9 cellular contexts compared by ENCODE assay signal in genomic region chr6:129893513-129894098, GRCh38. TPM values are rescaled to one million over a fixed set of nuclear protein-coding genes. Genes with fewer than 3 reads are reported as not detected.
DNase-seq lines count a peak whose midpoint lies in the region; ATAC-seq and TF ChIP-seq lines count a peak whose summit lies in the region.
"Had no signal": no experiment of that assay in that cellular context is flagged by ENCODE, and none has a peak within 500 bp of the region (broad histone marks: within the 10 kb centered on the region; RNA-seq: fewer than 3 reads in every experiment).

No MANE protein-coding gene starts in this region.

- H3K4me1 ChIP-seq in GM23248 (ENCODE audit: insufficient read depth) = peaks cover 22% of the 10 kb centered on the region
- no peaks in the 10 kb centered on the region for H3K4me1 ChIP-seq in effector memory CD4-positive, alpha-beta T cell (ENCODE audit: control insufficient read depth, insufficient read depth, low read length, poor library complexity, severe bottlenecking)

- H3K4me3 ChIP-seq in AG10803 (ENCODE audit: low read length) (no peak overlapping the region), GM23248 (no peak overlapping the region)
- H3K4me3 ChIP-seq in effector memory CD4-positive, alpha-beta T cell (ENCODE audit: insufficient read depth, low read depth, low read length, poor library complexity, severe bottlenecking) = no peak overlapping the region

- H3K79me2 ChIP-seq in GM23248 (ENCODE audit: insufficient read depth) = no peaks in the 10 kb centered on the region

- intact Hi-C loops in sciatic nerve (cut with DNase I) = no loop called here
- intact Hi-C loops in activated T-helper 2 cell treated with anti-CD3 and anti-CD28 coated beads, Interferon-gamma antibody, Interleukin-2, Interleukin-4, amounts not matched to agents 10 μg/mL and 5 μg/mL and 100 μg/mL, durations not matched to agents 14 hours and 24 hours and 36 hours (cut with micrococcal nuclease) = loop anchor here (2.0 kb wide), 1 partner anchor 127 kb away; no protein-coding TSS in a partner anchor

- H2AFZ ChIP-seq in GM23248 = no peak overlapping the region

- H3K4me3 Mint-ChIP-seq in T-helper 17 cell = no peak overlapping the region
- no peak overlapping the region for H3K4me3 Mint-ChIP-seq in activated T-helper 2 cell treated with anti-CD3 and anti-CD28 coated beads, Interferon-gamma antibody, Interleukin-2, Interleukin-4, amounts not matched to agents 10 μg/mL and 5 μg/mL and 100 μg/mL, durations not matched to agents 14 hours and 24 hours and 36 hours (ENCODE audit: low read depth)

- ATAC-seq in T-helper 17 cell = peak; percentile 37
- ATAC-seq in sciatic nerve = no peak

- no peak overlapping the region for H3K4me2 ChIP-seq in GM23248 (ENCODE audit: unreplicated experiment)

- H3K9me2 ChIP-seq in GM23248 (ENCODE audit: insufficient read depth) = no peaks in the 10 kb centered on the region

- peaks cover 10% of the 10 kb centered on the region for H3F3A ChIP-seq in GM23248 (ENCODE audit: insufficient read depth)

- H3K9ac ChIP-seq in GM23248 = no peak overlapping the region

- TF ChIP-seq CTCF in AG10803 (conservative IDR thresholded peaks at IDR 0.05; ENCODE audit: low read length) = peak; percentile 59

- peaks cover 6% of the 10 kb centered on the region for H3K27me3 Mint-ChIP-seq in T-helper 17 cell
- H3K27me3 Mint-ChIP-seq in activated T-helper 2 cell treated with anti-CD3 and anti-CD28 coated beads, Interferon-gamma antibody, Interleukin-2, Interleukin-4, amounts not matched to agents 10 μg/mL and 5 μg/mL and 100 μg/mL, durations not matched to agents 14 hours and 24 hours and 36 hours (ENCODE audit: low read depth) = peaks cover 7% of the 10 kb centered on the region

- no peak overlapping the region for H3K27ac Mint-ChIP-seq in T-helper 17 cell
- H3K27ac Mint-ChIP-seq in activated T-helper 2 cell treated with anti-CD3 and anti-CD28 coated beads, Interferon-gamma antibody, Interleukin-2, Interleukin-4, amounts not matched to agents 10 μg/mL and 5 μg/mL and 100 μg/mL, durations not matched to agents 14 hours and 24 hours and 36 hours = no peak overlapping the region

- in situ Hi-C loops in GM23248 (cut with MboI) = no loop called here

- H3K36me3 Mint-ChIP-seq in T-helper 17 cell (ENCODE audit: low read depth) = peaks cover under 1% of the 10 kb centered on the region
- H3K36me3 Mint-ChIP-seq in activated T-helper 2 cell treated with anti-CD3 and anti-CD28 coated beads, Interferon-gamma antibody, Interleukin-2, Interleukin-4, amounts not matched to agents 10 μg/mL and 5 μg/mL and 100 μg/mL, durations not matched to agents 14 hours and 24 hours and 36 hours (ENCODE audit: low read depth) = no peaks in the 10 kb centered on the region

- H4K20me1 ChIP-seq in GM23248 (ENCODE audit: insufficient read depth) = no peaks in the 10 kb centered on the region

- no peaks in the 10 kb centered on the region for H3K9me3 Mint-ChIP-seq in activated T-helper 2 cell treated with anti-CD3 and anti-CD28 coated beads, Interferon-gamma antibody, Interleukin-2, Interleukin-4, amounts not matched to agents 10 μg/mL and 5 μg/mL and 100 μg/mL, durations not matched to agents 14 hours and 24 hours and 36 hours

- no peaks in the 10 kb centered on the region for H3K36me3 ChIP-seq in GM23248 (ENCODE audit: low read depth)
- H3K36me3 ChIP-seq in effector memory CD4-positive, alpha-beta T cell (ENCODE audit: control insufficient read depth, insufficient read depth, low read length) = no peaks in the 10 kb centered on the region

- peak; percentile 45 for DNase-seq in AG10803 (ENCODE audit: low read depth)
- peak; percentile 53 for DNase-seq in GM23248
- DNase-seq in T-helper 17 cell = no peak
- DNase-seq in inferior parietal cortex (ENCODE audit: extremely low spot score) = peak; percentile 55
- DNase-seq in effector memory CD4-positive, alpha-beta T cell = no peak
- DNase-seq in sciatic nerve (ENCODE audit: low spot score) = no peak
- DNase-seq in ureter (ENCODE audit: low spot score) = no peak
- DNase-seq in activated T-helper 2 cell treated with anti-CD3 and anti-CD28 coated beads, Interferon-gamma antibody, Interleukin-2, Interleukin-4, amounts not matched to agents 10 μg/mL and 5 μg/mL and 100 μg/mL, durations not matched to agents 14 hours and 24 hours and 36 hours (ENCODE audit: low spot score) = no peak
- DNase-seq: activated CD4-positive, alpha-beta T cell treated with anti-CD3 and anti-CD28 coated beads, Interleukin-2, amount 50 U/mL, for 1 hour had no signal

- no peak overlapping the region for H3K27ac ChIP-seq in GM23248
- H3K27ac ChIP-seq in effector memory CD4-positive, alpha-beta T cell (ENCODE audit: insufficient read depth, low read length, poor library complexity, severe bottlenecking) = no peak overlapping the region

- H3K9me3 ChIP-seq in GM23248 (ENCODE audit: low read depth) (no peaks in the 10 kb centered on the region), T-helper 17 cell (ENCODE audit: control insufficient read depth, low read length, poor library complexity, severe bottlenecking) (no peaks in the 10 kb centered on the region)
- H3K9me3 ChIP-seq in effector memory CD4-positive, alpha-beta T cell (ENCODE audit: control insufficient read depth, low read length) = no peaks in the 10 kb centered on the region

- H3K27me3 ChIP-seq in GM23248 (replicated peaks; ENCODE audit: insufficient read depth) = no peaks in the 10 kb centered on the region
- no peaks in the 10 kb centered on the region for H3K27me3 ChIP-seq in effector memory CD4-positive, alpha-beta T cell (replicated peaks; ENCODE audit: control insufficient read depth, insufficient read depth, low read length, poor library complexity, severe bottlenecking)

- H3K4me1 Mint-ChIP-seq in T-helper 17 cell = peaks cover 5% of the 10 kb centered on the region
- peaks cover 3% of the 10 kb centered on the region for H3K4me1 Mint-ChIP-seq in activated T-helper 2 cell treated with anti-CD3 and anti-CD28 coated beads, Interferon-gamma antibody, Interleukin-2, Interleukin-4, amounts not matched to agents 10 μg/mL and 5 μg/mL and 100 μg/mL, durations not matched to agents 14 hours and 24 hours and 36 hours (ENCODE audit: low read depth)

- WGBS in GM23248 (ENCODE audit: low coverage in 1 of 2, low lambda C conversion rate in 2 of 2, missing lambda C conversion rate in 2 of 2), 2 experiments = 64 to 65% methylated on average over 2 of the region's 2 CpGs

RNA-seq across cellular contexts. Expression of gene TMEM244, which starts 32.5 kb away (rescaled TPM):
- total RNA-seq in GM23248 (2014; rRNA removed; shearing (Covaris generic)) = not detected in 2 replicates
- not detected in 2 replicates for polyA plus RNA-seq in GM23248 (2016; fragmentation: Nextera tagmentation; extraction: Ambion mirVana)
- 1 to 10 TPM in 1 of 2 donors, not detected in 1; 1.2 TPM for total RNA-seq in T-helper 17 cell
- total RNA-seq in sciatic nerve = not detected
- total RNA-seq in ureter = not detected
- not detected in 2 replicates for total RNA-seq in activated T-helper 2 cell treated with anti-CD3 and anti-CD28 coated beads, Interferon-gamma antibody, Interleukin-2, Interleukin-4, amounts not matched to agents 10 μg/mL and 5 μg/mL and 100 μg/mL, durations not matched to agents 14 hours and 24 hours and 36 hours

Comparison
In these comparisons a context has a peak if more than half of its experiments do, and no peak if none do; other contexts are left out.
1. DNase-seq: peak in AG10803 (single experiment), GM23248 (single experiment) and inferior parietal cortex (single experiment); none in T-helper 17 cell (0 of 3), effector memory CD4-positive, alpha-beta T cell (0 of 3), sciatic nerve (single experiment), ureter (single experiment) and activated T-helper 2 cell treated with anti-CD3 and anti-CD28 coated beads, Interferon-gamma antibody, Interleukin-2, Interleukin-4, amounts not matched to agents 10 μg/mL and 5 μg/mL and 100 μg/mL, durations not matched to agents 14 hours and 24 hours and 36 hours (single experiment).